10 cellular contexts compared by ENCODE assay signal in genomic region chr5:180853121-180853520, GRCh38. TPM values are rescaled to one million over a fixed set of nuclear protein-coding genes. Genes with fewer than 3 reads are reported as not detected.
"Had no signal": no experiment of that assay in that cellular context is flagged by ENCODE, and none has a peak within 500 bp of the region (broad histone marks: within the 10 kb centered on the region; RNA-seq: fewer than 3 reads in every experiment).

No MANE protein-coding gene starts in this region.

- H2AFZ ChIP-seq: GM23248 had no signal

- H3K4me1 ChIP-seq: HAP-1 had no signal

- ATAC-seq: HCT116, K562 had no signal

- DNase-seq: GOT3, H7, HFFc6 had no signal

- H3K27ac ChIP-seq: GM23248 had no signal

- H3K9ac ChIP-seq: GM23248 had no signal

- FAIRE-seq: HTR-8/SVneo had no signal

- H3K4me3 ChIP-seq: GM23248, HAP-1, K562 had no signal

RNA-seq across cellular contexts. Expression of gene BTNL8, which starts 45.8 kb away (rescaled TPM):
- total RNA-seq: GM23248, H4, HFFc6, IMR-90 had no signal
- polyA plus RNA-seq: GM23248, IMR-90 had no signal
